34 cellular contexts compared by ENCODE assay signal in the genomic region with DNA sequence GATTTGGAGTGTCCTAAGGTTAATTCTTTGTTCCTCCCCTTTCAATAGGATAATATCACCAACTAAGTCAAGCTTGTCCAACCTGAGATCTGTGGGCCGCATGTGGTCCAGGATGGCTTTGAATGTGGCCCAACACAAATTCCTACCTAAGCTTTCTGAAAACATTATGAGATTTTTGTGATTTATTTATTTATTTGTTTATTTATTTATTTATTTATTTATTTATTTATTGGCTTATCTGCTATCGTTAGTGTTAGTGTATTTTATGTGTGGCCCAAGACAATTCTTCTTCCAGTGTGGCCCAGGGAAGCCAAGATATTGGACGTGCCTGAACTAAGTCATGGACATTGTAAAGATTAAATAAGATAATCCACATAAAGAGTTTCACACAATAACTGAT.
"Had no signal": no experiment of that assay in that cellular context is flagged by ENCODE, and none has a peak within 500 bp of the region (broad histone marks: within the 10 kb centered on the region; RNA-seq: fewer than 3 reads in every experiment).

No MANE protein-coding gene starts in this region.

- H3K36me3 ChIP-seq: MG63 had no signal

- DNase-seq: Karpas-422, Kasumi-1, MG63, MM.1S, MV-4-11, NCI-H1048, NCI-H1092, NCI-H1092 treated with DMSO at 0.1 percent for 48 hours, NCI-H1105, NCI-H1105 treated with DMSO at 0.1 percent for 48 hours, NCI-H1417, NCI-H1417 treated with DMSO at 0.1 percent for 48 hours, NCI-H1436, NCI-H1436 treated with DMSO at 0.1 percent for 48 hours, NCI-H146, NCI-H1694, NCI-H1694 treated with DMSO at 0.1 percent for 48 hours, NCI-H187, NCI-H187 treated with DMSO at 0.1 percent for 48 hours, NCI-H1930, NCI-H2029, NCI-H2029 treated with DMSO at 0.1 percent for 48 hours, NCI-H2081, NCI-H2081 treated with DMSO at 0.1 percent for 48 hours, NCI-H2107, NCI-H2171, NCI-H2171 treated with DMSO at 0.1 percent for 48 hours, NCI-H2227 treated with DMSO at 0.1 percent for 48 hours, NCI-H226, NCI-H345, NCI-H446, NCI-H446 treated with DMSO at 0.1 percent for 48 hours, NCI-H510A, NCI-H510A treated with DMSO at 0.1 percent for 48 hours had no signal

- H3K4me3 ChIP-seq: MG63 had no signal
